1 cellular context compared by ENCODE assay signal in genomic region chr5:179729727-179730126, GRCh38.
TF ChIP-seq lines count a peak whose summit lies in the region.

No MANE protein-coding gene starts in this region.

TF ChIP-seq in GM23338, 12 proteins besides CTCF, POLR2A, EP300 and RAD21:
- TF ChIP-seq ZNF114 (CRISPR knock-in tag; IDR thresholded peaks at IDR 0.05) (no peak), JUNB (IDR thresholded peaks at IDR 0.05; ENCODE audit: unreplicated experiment) (no peak), EZH2 (IDR thresholded peaks at IDR 0.05; ENCODE audit: low read depth, unreplicated experiment) (no peak), POLR2AphosphoS5 (IDR thresholded peaks at IDR 0.05; ENCODE audit: low read depth) (no peak), CREB1 (CRISPR knock-in tag; IDR thresholded peaks at IDR 0.05; ENCODE audit: low read depth) (no peak), NANOG (IDR thresholded peaks at IDR 0.05; ENCODE audit: borderline replicate concordance) (no peak), ZNF331 (CRISPR knock-in tag; IDR thresholded peaks at IDR 0.05; ENCODE audit: low read depth) (no peak), ZNF462 (CRISPR knock-in tag; IDR thresholded peaks at IDR 0.05) (no peak), STAT1 (IDR thresholded peaks at IDR 0.05; ENCODE audit: unreplicated experiment) (no peak), EZH2phosphoT487 (IDR thresholded peaks at IDR 0.05; ENCODE audit: unreplicated experiment) (no peak)
- TF ChIP-seq, protein P1, sequence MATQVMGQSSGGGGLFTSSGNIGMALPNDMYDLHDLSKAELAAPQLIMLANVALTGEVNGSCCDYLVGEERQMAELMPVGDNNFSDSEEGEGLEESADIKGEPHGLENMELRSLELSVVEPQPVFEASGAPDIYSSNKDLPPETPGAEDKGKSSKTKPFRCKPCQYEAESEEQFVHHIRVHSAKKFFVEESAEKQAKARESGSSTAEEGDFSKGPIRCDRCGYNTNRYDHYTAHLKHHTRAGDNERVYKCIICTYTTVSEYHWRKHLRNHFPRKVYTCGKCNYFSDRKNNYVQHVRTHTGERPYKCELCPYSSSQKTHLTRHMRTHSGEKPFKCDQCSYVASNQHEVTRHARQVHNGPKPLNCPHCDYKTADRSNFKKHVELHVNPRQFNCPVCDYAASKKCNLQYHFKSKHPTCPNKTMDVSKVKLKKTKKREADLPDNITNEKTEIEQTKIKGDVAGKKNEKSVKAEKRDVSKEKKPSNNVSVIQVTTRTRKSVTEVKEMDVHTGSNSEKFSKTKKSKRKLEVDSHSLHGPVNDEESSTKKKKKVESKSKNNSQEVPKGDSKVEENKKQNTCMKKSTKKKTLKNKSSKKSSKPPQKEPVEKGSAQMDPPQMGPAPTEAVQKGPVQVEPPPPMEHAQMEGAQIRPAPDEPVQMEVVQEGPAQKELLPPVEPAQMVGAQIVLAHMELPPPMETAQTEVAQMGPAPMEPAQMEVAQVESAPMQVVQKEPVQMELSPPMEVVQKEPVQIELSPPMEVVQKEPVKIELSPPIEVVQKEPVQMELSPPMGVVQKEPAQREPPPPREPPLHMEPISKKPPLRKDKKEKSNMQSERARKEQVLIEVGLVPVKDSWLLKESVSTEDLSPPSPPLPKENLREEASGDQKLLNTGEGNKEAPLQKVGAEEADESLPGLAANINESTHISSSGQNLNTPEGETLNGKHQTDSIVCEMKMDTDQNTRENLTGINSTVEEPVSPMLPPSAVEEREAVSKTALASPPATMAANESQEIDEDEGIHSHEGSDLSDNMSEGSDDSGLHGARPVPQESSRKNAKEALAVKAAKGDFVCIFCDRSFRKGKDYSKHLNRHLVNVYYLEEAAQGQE (IDR thresholded peaks at IDR 0.05; ENCODE audit: unreplicated experiment): no peak
- TF ChIP-seq, protein P2, sequence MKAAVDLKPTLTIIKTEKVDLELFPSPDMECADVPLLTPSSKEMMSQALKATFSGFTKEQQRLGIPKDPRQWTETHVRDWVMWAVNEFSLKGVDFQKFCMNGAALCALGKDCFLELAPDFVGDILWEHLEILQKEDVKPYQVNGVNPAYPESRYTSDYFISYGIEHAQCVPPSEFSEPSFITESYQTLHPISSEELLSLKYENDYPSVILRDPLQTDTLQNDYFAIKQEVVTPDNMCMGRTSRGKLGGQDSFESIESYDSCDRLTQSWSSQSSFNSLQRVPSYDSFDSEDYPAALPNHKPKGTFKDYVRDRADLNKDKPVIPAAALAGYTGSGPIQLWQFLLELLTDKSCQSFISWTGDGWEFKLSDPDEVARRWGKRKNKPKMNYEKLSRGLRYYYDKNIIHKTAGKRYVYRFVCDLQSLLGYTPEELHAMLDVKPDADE (IDR thresholded peaks at IDR 0.05): no peak
